In the genomic region with DNA sequence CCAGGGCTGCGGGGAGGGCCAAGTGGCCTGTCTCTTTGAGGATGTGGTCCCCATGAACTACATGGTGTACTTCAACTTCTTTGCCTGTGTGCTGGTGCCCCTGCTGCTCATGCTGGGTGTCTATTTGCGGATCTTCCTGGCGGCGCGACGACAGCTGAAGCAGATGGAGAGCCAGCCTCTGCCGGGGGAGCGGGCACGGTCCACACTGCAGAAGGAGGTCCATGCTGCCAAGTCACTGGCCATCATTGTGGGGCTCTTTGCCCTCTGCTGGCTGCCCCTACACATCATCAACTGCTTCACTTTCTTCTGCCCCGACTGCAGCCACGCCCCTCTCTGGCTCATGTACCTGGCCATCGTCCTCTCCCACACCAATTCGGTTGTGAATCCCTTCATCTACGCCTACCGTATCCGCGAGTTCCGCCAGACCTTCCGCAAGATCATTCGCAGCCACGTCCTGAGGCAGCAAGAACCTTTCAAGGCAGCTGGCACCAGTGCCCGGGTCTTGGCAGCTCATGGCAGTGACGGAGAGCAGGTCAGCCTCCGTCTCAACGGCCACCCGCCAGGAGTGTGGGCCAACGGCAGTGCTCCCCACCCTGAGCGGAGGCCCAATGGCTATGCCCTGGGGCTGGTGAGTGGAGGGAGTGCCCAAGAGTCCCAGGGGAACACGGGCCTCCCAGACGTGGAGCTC, we compare ENCODE assay signal across 13 cellular contexts. TPM values are rescaled to one million over a fixed set of nuclear protein-coding genes. Genes with fewer than 3 reads are reported as not detected.
A peak's percentile ranks its signal among the peaks of the same experiment; 100 is the strongest.
DNase-seq lines count a peak whose midpoint lies in the region; ATAC-seq, FAIRE-seq and TF ChIP-seq lines count a peak whose summit lies in the region.
"Had no signal": no experiment of that assay in that cellular context is flagged by ENCODE, and none has a peak within 500 bp of the region (broad histone marks: within the 10 kb centered on the region; RNA-seq: fewer than 3 reads in every experiment).

No MANE protein-coding gene starts in this region.

- H3K4me3 ChIP-seq in kidney (ENCODE audit: low read length in 2 of 2) (no peak overlapping the region), thoracic aorta (peak overlapping the region; percentile 24)
- H3K4me3 ChIP-seq: esophagus squamous epithelium, left lung, thyroid gland had no signal

- peak overlapping the region; percentile 6 for H3K27ac Mint-ChIP-seq in activated naive CD4-positive, alpha-beta T cell treated with anti-CD3 and anti-CD28 coated beads for 36 hours
- H3K27ac Mint-ChIP-seq in activated naive CD4-positive, alpha-beta T cell treated with anti-CD3 and anti-CD28 coated beads, Interleukin-2, amount 10 ng/mL, durations not matched to agents 7 days and 5 days: no peak overlapping the region

- no peaks in the 10 kb centered on the region for H3K9me3 Mint-ChIP-seq in activated naive CD4-positive, alpha-beta T cell treated with anti-CD3 and anti-CD28 coated beads for 36 hours
- H3K9me3 Mint-ChIP-seq in activated naive CD4-positive, alpha-beta T cell treated with anti-CD3 and anti-CD28 coated beads, Interleukin-2, amount 10 ng/mL, durations not matched to agents 7 days and 5 days: no peaks in the 10 kb centered on the region

- peaks cover 5 to 6% of the 10 kb centered on the region in 2 donors for H3K4me1 ChIP-seq in kidney (ENCODE audit: control insufficient read depth in 1 of 2, insufficient read depth in 1 of 2, low read depth in 1 of 2, low read length in 2 of 2)
- peaks cover 11 to 20% of the 10 kb centered on the region in 2 donors for H3K4me1 ChIP-seq in thoracic aorta (ENCODE audit: control insufficient read depth in 1 of 2, low read depth in 2 of 2)

- no peak overlapping the region for H3K9ac ChIP-seq in kidney (ENCODE audit: low read length in 2 of 2)

- H3K36me3 Mint-ChIP-seq in activated naive CD4-positive, alpha-beta T cell treated with anti-CD3 and anti-CD28 coated beads for 36 hours (ENCODE audit: low read depth): peaks cover 48% of the 10 kb centered on the region
- H3K36me3 Mint-ChIP-seq in activated naive CD4-positive, alpha-beta T cell treated with anti-CD3 and anti-CD28 coated beads, Interleukin-2, amount 10 ng/mL, durations not matched to agents 7 days and 5 days: peaks cover 30% of the 10 kb centered on the region

- intact Hi-C loops in activated naive CD4-positive, alpha-beta T cell treated with anti-CD3 and anti-CD28 coated beads for 36 hours (cut with micrococcal nuclease): no loop called here
- intact Hi-C loops in kidney (cut with DNase I): no loop called here

- H3K27me3 Mint-ChIP-seq in activated naive CD4-positive, alpha-beta T cell treated with anti-CD3 and anti-CD28 coated beads for 36 hours (ENCODE audit: low read depth): no peaks in the 10 kb centered on the region
- H3K27me3 Mint-ChIP-seq in activated naive CD4-positive, alpha-beta T cell treated with anti-CD3 and anti-CD28 coated beads, Interleukin-2, amount 10 ng/mL, durations not matched to agents 7 days and 5 days: no peaks in the 10 kb centered on the region

- H3K4me3 Mint-ChIP-seq in activated naive CD4-positive, alpha-beta T cell treated with anti-CD3 and anti-CD28 coated beads for 36 hours: no peak overlapping the region
- no peak overlapping the region for H3K4me3 Mint-ChIP-seq in activated naive CD4-positive, alpha-beta T cell treated with anti-CD3 and anti-CD28 coated beads, Interleukin-2, amount 10 ng/mL, durations not matched to agents 7 days and 5 days

- CTCF ChIA-PET in activated naive CD4-positive, alpha-beta T cell treated with anti-CD3 and anti-CD28 coated beads for 36 hours (lab: Charles Lee): interaction anchor here (0.6 to 1.1 kb wide), 2 partner anchors 13 to 94 kb away, joined by 3 read pairs; no protein-coding TSS in a partner anchor
- CTCF ChIA-PET in activated naive CD4-positive, alpha-beta T cell treated with anti-CD3 and anti-CD28 coated beads, Interleukin-2, amount 10 ng/mL, durations not matched to agents 7 days and 5 days (lab: Charles Lee): interaction anchor here (1.1 kb wide), 1 partner anchor 62 kb away, joined by 3 read pairs; no protein-coding TSS in a partner anchor

- H3K27me3 ChIP-seq in thoracic aorta (replicated peaks; ENCODE audit: insufficient read depth): no peaks in the 10 kb centered on the region
- H3K27me3 ChIP-seq: esophagus squamous epithelium, left lung, thyroid gland had no signal

- H3K27ac ChIP-seq in kidney (ENCODE audit: low read depth in 2 of 2, low read length in 2 of 2) (no peak overlapping the region), thoracic aorta (peak overlapping the region in 1 of 2 donors; percentile 70)
- H3K27ac ChIP-seq: esophagus squamous epithelium, thyroid gland had no signal

- H3K36me3 ChIP-seq in kidney (ENCODE audit: control insufficient read depth in 1 of 2, insufficient read depth in 2 of 2, low read length in 2 of 2) (peaks cover 3 to 4% of the 10 kb centered on the region in 2 donors), thoracic aorta (no peaks in the 10 kb centered on the region)
- H3K36me3 ChIP-seq: thyroid gland had no signal

- H3K9me3 ChIP-seq in kidney (ENCODE audit: control insufficient read depth in 1 of 2, low read length in 2 of 2) (no peaks in the 10 kb centered on the region), thoracic aorta (no peaks in the 10 kb centered on the region)
- H3K9me3 ChIP-seq: esophagus squamous epithelium, left lung, thyroid gland had no signal

- no peak for FAIRE-seq in kidney (lab: Jason Lieb, UNC)
- FAIRE-seq: small intestine had no signal

- no peak for DNase-seq in activated naive CD4-positive, alpha-beta T cell treated with anti-CD3 and anti-CD28 coated beads for 36 hours
- no peak for DNase-seq in activated naive CD4-positive, alpha-beta T cell treated with anti-CD3 and anti-CD28 coated beads, Interleukin-2, amount 10 ng/mL, durations not matched to agents 7 days and 5 days
- DNase-seq in NCI-H69 (lab: John Stamatoyannopoulos, UW) (peak; percentile 51), kidney (peak; percentile 60), thoracic aorta (ENCODE audit: low spot score) (no peak)
- DNase-seq: esophagus squamous epithelium, left lung, small intestine, thyroid gland had no signal

- TF ChIP-seq CTCF in kidney (IDR thresholded peaks at IDR 0.05; ENCODE audit: borderline replicate concordance, extremely low read depth, insufficient read depth) (no peak), thoracic aorta (IDR thresholded peaks at IDR 0.05) (no peak)

- ATAC-seq in thoracic aorta (ENCODE audit: insufficient number of reproducible peaks, low FRiP score, low read depth) (peak; percentile 24), GM21447 (IDR thresholded peaks at IDR 0.05; ENCODE audit: unreplicated experiment) (no peak), GM21786 (IDR thresholded peaks at IDR 0.05; ENCODE audit: unreplicated experiment) (no peak), HG03565 (IDR thresholded peaks at IDR 0.05; ENCODE audit: unreplicated experiment) (no peak)
- ATAC-seq: left lung had no signal

- peaks cover 83% of the 10 kb centered on the region for H3K4me1 Mint-ChIP-seq in activated naive CD4-positive, alpha-beta T cell treated with anti-CD3 and anti-CD28 coated beads for 36 hours (ENCODE audit: low read depth)
- peaks cover 36% of the 10 kb centered on the region for H3K4me1 Mint-ChIP-seq in activated naive CD4-positive, alpha-beta T cell treated with anti-CD3 and anti-CD28 coated beads, Interleukin-2, amount 10 ng/mL, durations not matched to agents 7 days and 5 days

RNA-seq across cellular contexts. Expression of a gene that starts 13.5 kb away (rescaled TPM):
- 10 to 100 TPM; 37.6 to 38.0 TPM for total RNA-seq in activated naive CD4-positive, alpha-beta T cell treated with anti-CD3 and anti-CD28 coated beads for 36 hours
- total RNA-seq in kidney: 6.9 TPM
- 6.1 TPM for polyA plus RNA-seq in kidney (ENCODE audit: insufficient read depth, low read depth, low replicate concordance)
- 10 to 100 TPM; 14.5 to 47.6 TPM for total RNA-seq in thoracic aorta

RNA-seq across cellular contexts. Expression of a gene that starts 54.3 kb away (rescaled TPM):
- under 1 TPM in 1 of 2 experiments, not detected in 1; 0.10 TPM for total RNA-seq in activated naive CD4-positive, alpha-beta T cell treated with anti-CD3 and anti-CD28 coated beads for 36 hours
- total RNA-seq in kidney (1.0 TPM), thoracic aorta (1 to 10 TPM; 1.5 to 2.7 TPM)
- polyA plus RNA-seq in kidney (ENCODE audit: insufficient read depth, low read depth, low replicate concordance): 64.6 TPM
- total RNA-seq: HT-29, thyroid gland had no signal

Comparison
In these comparisons a context has a peak if more than half of its experiments do, and no peak if none do; other contexts are left out.
1. DNase-seq: peak in NCI-H69 (single experiment) and kidney (single experiment); none in activated naive CD4-positive, alpha-beta T cell treated with anti-CD3 and anti-CD28 coated beads for 36 hours (single experiment), activated naive CD4-positive, alpha-beta T cell treated with anti-CD3 and anti-CD28 coated beads, Interleukin-2, amount 10 ng/mL, durations not matched to agents 7 days and 5 days (single experiment) and thoracic aorta (single experiment).